In the genomic region with DNA sequence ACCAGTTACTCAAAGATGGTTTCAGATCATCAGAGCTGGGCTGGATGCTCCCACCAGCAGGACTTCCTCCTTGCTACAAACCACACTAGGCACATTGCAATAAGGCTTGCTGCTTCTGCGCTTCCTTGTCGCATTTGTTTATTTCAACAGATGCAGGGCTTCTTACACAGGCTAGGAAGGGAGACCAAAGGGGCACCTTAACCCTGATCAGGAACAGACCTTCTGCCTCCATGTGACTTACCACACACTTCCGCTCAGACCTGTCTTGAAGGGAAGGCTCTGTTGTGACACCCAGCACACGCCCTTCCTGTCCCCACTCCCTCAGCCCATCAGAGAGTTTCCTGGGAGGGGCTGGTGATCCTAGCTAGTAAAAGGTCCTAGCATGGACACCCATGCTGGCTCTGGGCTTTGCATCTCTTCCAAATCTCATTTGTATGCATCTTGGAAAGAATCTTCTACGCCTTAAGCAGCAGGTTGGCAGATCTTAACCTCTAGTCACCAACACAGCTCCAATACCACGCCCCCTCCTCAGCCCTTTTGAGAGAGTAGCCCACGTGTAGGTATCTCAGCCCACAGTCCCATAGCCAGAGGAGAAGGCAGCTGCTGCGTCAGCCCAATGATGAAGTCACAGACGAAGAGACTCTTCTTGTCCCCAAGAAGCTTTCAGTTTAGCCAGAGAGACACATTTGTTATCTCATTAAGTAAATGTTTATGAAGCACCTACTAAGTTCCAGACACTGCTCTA, we compare ENCODE assay signal across 8 cellular contexts. TPM values are rescaled to one million over a fixed set of nuclear protein-coding genes. Genes with fewer than 3 reads are reported as not detected.
DNase-seq lines count a peak whose midpoint lies in the region; ATAC-seq and TF ChIP-seq lines count a peak whose summit lies in the region.

No MANE protein-coding gene starts in this region.

- TF ChIP-seq POLR2A in heart left ventricle (IDR thresholded peaks at IDR 0.05), result no peak

- no peak for TF ChIP-seq CTCF in heart left ventricle (IDR thresholded peaks at IDR 0.05)

- no peaks in the 10 kb centered on the region for H3K9me3 ChIP-seq in heart left ventricle

- H3K27ac Mint-ChIP-seq in IgD-negative memory B cell, result peak overlapping the region in 2 of 3 donors; percentile 93 to 94
- H3K27ac Mint-ChIP-seq in activated CD4-positive, alpha-beta T cell treated with anti-CD3 and anti-CD28 coated beads, Interleukin-2, amount 10 ng/mL, durations not matched to agents 24 days and 14 days, result peak overlapping the region; percentile 72

- intact Hi-C loops in activated CD4-positive, alpha-beta T cell treated with anti-CD3 and anti-CD28 coated beads, Interleukin-2, amount 10 ng/mL, durations not matched to agents 24 days and 14 days (cut with micrococcal nuclease), result no loop called here
- intact Hi-C loops in heart left ventricle (cut with DNase I), result no loop called here

- WGBS in heart left ventricle, 4 donors, result 70 to 77% (median 74%) methylated on average over 9 of the region's 9 CpGs

- peak overlapping the region in 3 of 4 donors; percentile 44 to 75 (median 52) for H3K4me3 Mint-ChIP-seq in IgD-negative memory B cell
- peak overlapping the region; percentile 79 for H3K4me3 Mint-ChIP-seq in activated CD4-positive, alpha-beta T cell treated with anti-CD3 and anti-CD28 coated beads, Interleukin-2, amount 10 ng/mL, durations not matched to agents 24 days and 14 days

- H3K27ac ChIP-seq in heart left ventricle, result peak overlapping the region in 1 of 12 donors; percentile 47

- H3K27me3 Mint-ChIP-seq in IgD-negative memory B cell, result peaks cover 2% of the 10 kb centered on the region
- H3K27me3 Mint-ChIP-seq in activated CD4-positive, alpha-beta T cell treated with anti-CD3 and anti-CD28 coated beads, Interleukin-2, amount 10 ng/mL, durations not matched to agents 24 days and 14 days, result no peaks in the 10 kb centered on the region

- no peak overlapping the region for H3K4me3 ChIP-seq in heart left ventricle

- no peaks in the 10 kb centered on the region for H3K27me3 ChIP-seq in heart left ventricle

- peaks cover 4% of the 10 kb centered on the region for H3K36me3 Mint-ChIP-seq in IgD-negative memory B cell
- peaks cover 37% of the 10 kb centered on the region for H3K36me3 Mint-ChIP-seq in activated CD4-positive, alpha-beta T cell treated with anti-CD3 and anti-CD28 coated beads, Interleukin-2, amount 10 ng/mL, durations not matched to agents 24 days and 14 days (ENCODE audit: low read depth)

- peaks cover 0 to 4% (median 0%) of the 10 kb centered on the region in 3 donors for H3K9me3 Mint-ChIP-seq in IgD-negative memory B cell
- H3K9me3 Mint-ChIP-seq in activated CD4-positive, alpha-beta T cell treated with anti-CD3 and anti-CD28 coated beads, Interleukin-2, amount 10 ng/mL, durations not matched to agents 24 days and 14 days, result peaks cover 13% of the 10 kb centered on the region

- peaks cover 0 to 27% (median 8%) of the 10 kb centered on the region in 12 donors for H3K4me1 ChIP-seq in heart left ventricle

- peaks cover 0 to 29% (median 16%) of the 10 kb centered on the region in 9 donors for H3K36me3 ChIP-seq in heart left ventricle

- DNase-seq in activated CD4-positive, alpha-beta T cell treated with anti-CD3 and anti-CD28 coated beads, Interleukin-2, amount 10 ng/mL, durations not matched to agents 24 days and 14 days, result peak; percentile 90
- DNase-seq in heart left ventricle (peak in 3 of 5 donors; percentile 36 to 60 (median 40)), GM19240 (ENCODE audit: insufficient read length, low spot score) (no peak), NAMALWA (ENCODE audit: low spot score) (no peak), NCI-H187 (lab: John Stamatoyannopoulos, UW) (no peak), DMS79 treated with DMSO at 0.1 percent for 48 hours (lab: John Stamatoyannopoulos, UW) (no peak)
- DNase-seq in stimulated activated naive CD4-positive, alpha-beta T cell treated with Interleukin-2 at 50 U/mL for 16 hours (lab: John Stamatoyannopoulos, UW), result peak; percentile 29

- peak; percentile 33 to 89 (median 74) for ATAC-seq in heart left ventricle

- peaks cover 0 to 27% (median 19%) of the 10 kb centered on the region in 3 donors for H3K4me1 Mint-ChIP-seq in IgD-negative memory B cell
- H3K4me1 Mint-ChIP-seq in activated CD4-positive, alpha-beta T cell treated with anti-CD3 and anti-CD28 coated beads, Interleukin-2, amount 10 ng/mL, durations not matched to agents 24 days and 14 days, result peaks cover 36% of the 10 kb centered on the region

RNA-seq across cellular contexts. Expression of a gene that starts 47.1 kb away (rescaled TPM):
- polyA plus RNA-seq in IgD-negative memory B cell (2.6 TPM), heart left ventricle (100 to 1,000 TPM in 1 of 2 donors, 10 to 100 TPM in 1; 95.2 to 139 TPM)
- 8.6 and 10.1 TPM in 2 replicates for total RNA-seq in activated CD4-positive, alpha-beta T cell treated with anti-CD3 and anti-CD28 coated beads, Interleukin-2, amount 10 ng/mL, durations not matched to agents 24 days and 14 days
- 100 to 1,000 TPM; 262 to 589 (median 387) TPM for total RNA-seq in heart left ventricle

Comparison
In these comparisons a context has a peak if more than half of its experiments do, and no peak if none do; other contexts are left out.
1. DNase-seq: peak in activated CD4-positive, alpha-beta T cell treated with anti-CD3 and anti-CD28 coated beads, Interleukin-2, amount 10 ng/mL, durations not matched to agents 24 days and 14 days (single experiment), heart left ventricle (3 of 5) and stimulated activated naive CD4-positive, alpha-beta T cell treated with Interleukin-2 at 50 U/mL for 16 hours (single experiment); none in GM19240 (single experiment), NAMALWA (single experiment), NCI-H187 (0 of 2) and DMS79 treated with DMSO at 0.1 percent for 48 hours (single experiment).
2. RNA of a gene that starts 47.1 kb away (total RNA-seq): 262 to 589 TPM in heart left ventricle; 8.6 to 10.1 TPM in activated CD4-positive, alpha-beta T cell treated with anti-CD3 and anti-CD28 coated beads, Interleukin-2, amount 10 ng/mL, durations not matched to agents 24 days and 14 days; every median in the first group is over 10 times any median in the second.